ENCODE assay signal across 12 cellular contexts in genomic region chr3:30188713-30189112, GRCh38.
DNase-seq lines count a peak whose midpoint lies in the region; ATAC-seq and TF ChIP-seq lines count a peak whose summit lies in the region.
"Had no signal": no experiment of that assay in that cellular context is flagged by ENCODE, and none has a peak within 500 bp of the region (broad histone marks: within the 10 kb centered on the region; RNA-seq: fewer than 3 reads in every experiment).

No MANE protein-coding gene starts in this region.

- H3K36me3 ChIP-seq in kidney epithelial cell (ENCODE audit: control insufficient read depth, insufficient read depth, low read length) (no peaks in the 10 kb centered on the region), esophagus squamous epithelium (no peaks in the 10 kb centered on the region)

- peak; percentile 52 for ATAC-seq in SK-N-SH treated with all-trans-retinoic acid at 6 μM for 48 hours
- no peak for ATAC-seq in HG03039 (IDR thresholded peaks at IDR 0.05; ENCODE audit: unreplicated experiment)
- ATAC-seq in GM18907 (IDR thresholded peaks at IDR 0.05; ENCODE audit: unreplicated experiment) = no peak
- ATAC-seq: HCT116 had no signal

- H3K9me3 ChIP-seq in esophagus squamous epithelium = no peaks in the 10 kb centered on the region

- TF ChIP-seq CTCF in kidney epithelial cell (IDR thresholded peaks at IDR 0.05; ENCODE audit: insufficient read depth, low read length, poor library complexity, severe bottlenecking) (no peak), esophagus squamous epithelium (IDR thresholded peaks at IDR 0.05) (no peak)

- H3K27ac ChIP-seq in esophagus squamous epithelium = no peak overlapping the region

- intact Hi-C loops in esophagus squamous epithelium (cut with DNase I) = loop anchor here (10.0 kb wide), 1 partner anchor 506 kb away; no protein-coding TSS in a partner anchor

- peaks cover 0 to 11% (median 0%) of the 10 kb centered on the region in 3 donors for H3K4me1 ChIP-seq in esophagus squamous epithelium

- 22 to 58% methylated on average over 1 of the region's 1 CpG for WGBS in esophagus squamous epithelium, 2 donors

- no peak for TF ChIP-seq POLR2A in esophagus squamous epithelium (IDR thresholded peaks at IDR 0.05)

- H3K4me3 ChIP-seq in kidney epithelial cell (ENCODE audit: low read depth, low read length) (no peak overlapping the region), esophagus squamous epithelium (no peak overlapping the region)

- DNase-seq in Daoy (ENCODE audit: low read depth) (peak; percentile 16), NCI-H2029 (lab: John Stamatoyannopoulos, UW) (peak; percentile 91), kidney epithelial cell (ENCODE audit: low read depth) (peak; percentile 18), esophagus squamous epithelium (lab: John Stamatoyannopoulos, UW) (no peak), globus pallidus (ENCODE audit: low spot score) (no peak)
- DNase-seq: KG1, kidney, T-helper 2 cell had no signal

- H3K27me3 ChIP-seq in kidney epithelial cell (ENCODE audit: control insufficient read depth, insufficient read depth, low read length) (no peaks in the 10 kb centered on the region), esophagus squamous epithelium (peaks cover 0 to 5% (median 0%) of the 10 kb centered on the region in 4 donors)

TF ChIP-seq in SK-N-SH treated with all-trans-retinoic acid at 6 μM for 48 hours, 23 proteins besides CTCF, POLR2A, EP300 and RAD21:
- TF ChIP-seq PATZ1 (CRISPR knock-in tag; IDR thresholded peaks at IDR 0.05; ENCODE audit: borderline replicate concordance) = no peak
- no peak for TF ChIP-seq BACH2 (CRISPR knock-in tag; IDR thresholded peaks at IDR 0.05; ENCODE audit: borderline replicate concordance)
- TF ChIP-seq TOX (CRISPR knock-in tag; IDR thresholded peaks at IDR 0.05; ENCODE audit: borderline replicate concordance) = no peak
- TF ChIP-seq TSHZ2 (CRISPR knock-in tag; IDR thresholded peaks at IDR 0.05) = no peak
- TF ChIP-seq ZFP30 (CRISPR knock-in tag; IDR thresholded peaks at IDR 0.05) = no peak
- no peak for TF ChIP-seq ZNF565 (CRISPR knock-in tag; conservative IDR thresholded peaks at IDR 0.05; ENCODE audit: low read depth)
- no peak for TF ChIP-seq ESRRG (CRISPR knock-in tag; IDR thresholded peaks at IDR 0.05)
- no peak for TF ChIP-seq PPARA (CRISPR knock-in tag; IDR thresholded peaks at IDR 0.05; ENCODE audit: borderline replicate concordance)
- TF ChIP-seq GLIS3 (CRISPR knock-in tag; IDR thresholded peaks at IDR 0.05) = no peak
- TF ChIP-seq ZC3H10 (CRISPR knock-in tag; IDR thresholded peaks at IDR 0.05) = no peak
- TF ChIP-seq ZNF8 (CRISPR knock-in tag; IDR thresholded peaks at IDR 0.05) = no peak
- no peak for TF ChIP-seq OSR1 (CRISPR knock-in tag; IDR thresholded peaks at IDR 0.05)
- TF ChIP-seq ZNF70 (CRISPR knock-in tag; IDR thresholded peaks at IDR 0.05) = no peak
- TF ChIP-seq ZFP3 (CRISPR knock-in tag; IDR thresholded peaks at IDR 0.05) = no peak
- TF ChIP-seq SNAI2 (CRISPR knock-in tag; IDR thresholded peaks at IDR 0.05) = no peak
- no peak for TF ChIP-seq CSRNP3 (CRISPR knock-in tag; IDR thresholded peaks at IDR 0.05)
- TF ChIP-seq ISL1 (CRISPR knock-in tag; IDR thresholded peaks at IDR 0.05) = no peak
- no peak for TF ChIP-seq TCF4 (CRISPR knock-in tag; IDR thresholded peaks at IDR 0.05; ENCODE audit: borderline replicate concordance)
- TF ChIP-seq CSDC2 (CRISPR knock-in tag; IDR thresholded peaks at IDR 0.05) = no peak

Comparison
In these comparisons a context has a peak if more than half of its experiments do, and no peak if none do; other contexts are left out.
1. DNase-seq: peak in Daoy (single experiment), NCI-H2029 (single experiment) and kidney epithelial cell (single experiment); none in esophagus squamous epithelium (single experiment) and globus pallidus (single experiment).